In genomic region chr10:48210391-48210790, GRCh38 we compare ENCODE assay signal across 29 cellular contexts.
"Had no signal": no experiment of that assay in that cellular context is flagged by ENCODE, and none has a peak within 500 bp of the region (broad histone marks: within the 10 kb centered on the region; RNA-seq: fewer than 3 reads in every experiment).

No MANE protein-coding gene starts in this region.

- H3K27ac Mint-ChIP-seq: stimulated activated effector memory CD8-positive, alpha-beta T cell treated with anti-CD3 and anti-CD28 coated beads, Interleukin-12 subunit alpha, Interleukin-12 subunit beta, amount 100 ng/mL, for 72 hours; stimulated activated memory B cell treated with anti-CD40 and anti-IgM and Interleukin-4, amounts not matched to agents 10 μg/mL and 1 μg/mL and 100 μg/mL, for 72 hours; stimulated activated naive B cell treated with anti-CD40 and anti-IgM and Interleukin-4, amounts not matched to agents 10 μg/mL and 1 μg/mL and 100 μg/mL, for 72 hours; stimulated activated naive CD8-positive, alpha-beta T cell treated with anti-CD3 and anti-CD28 coated beads, Interleukin-15, Interleukin-2, amounts not matched to agents 100 ng/mL and 50 ng/mL, for 24 hours; type B pancreatic cell had no signal

- FAIRE-seq: urothelium cell line had no signal

- H3K4me3 Mint-ChIP-seq: stimulated activated effector memory CD8-positive, alpha-beta T cell treated with anti-CD3 and anti-CD28 coated beads, Interleukin-12 subunit alpha, Interleukin-12 subunit beta, amount 100 ng/mL, for 72 hours; stimulated activated memory B cell treated with anti-CD40 and anti-IgM and Interleukin-4, amounts not matched to agents 10 μg/mL and 1 μg/mL and 100 μg/mL, for 72 hours; stimulated activated naive B cell treated with anti-CD40 and anti-IgM and Interleukin-4, amounts not matched to agents 10 μg/mL and 1 μg/mL and 100 μg/mL, for 72 hours; stimulated activated naive CD8-positive, alpha-beta T cell treated with anti-CD3 and anti-CD28 coated beads, Interleukin-15, amount 100 ng/mL, for 72 hours; stimulated activated naive CD8-positive, alpha-beta T cell treated with anti-CD3 and anti-CD28 coated beads, Interleukin-15, Interleukin-2, amounts not matched to agents 100 ng/mL and 50 ng/mL, for 24 hours; type B pancreatic cell had no signal

- H3K27me3 Mint-ChIP-seq: stimulated activated naive CD8-positive, alpha-beta T cell treated with anti-CD3 and anti-CD28 coated beads, Interleukin-15, amount 100 ng/mL, for 72 hours; stimulated activated naive CD8-positive, alpha-beta T cell treated with anti-CD3 and anti-CD28 coated beads, Interleukin-15, Interleukin-2, amounts not matched to agents 100 ng/mL and 50 ng/mL, for 24 hours had no signal

- H3K27ac ChIP-seq: stomach, suprapubic skin, testis, thoracic aorta, thyroid gland, tibial artery, tibial nerve, transverse colon, upper lobe of left lung, upper lobe of right lung, uterus, vagina had no signal

- H3K9me3 ChIP-seq: suprapubic skin, testis, thoracic aorta, thyroid gland, tibial artery, tibial nerve, transverse colon, upper lobe of left lung, upper lobe of right lung, uterus, vagina had no signal

- H3K36me3 Mint-ChIP-seq: stimulated activated effector memory CD8-positive, alpha-beta T cell treated with anti-CD3 and anti-CD28 coated beads, Interleukin-12 subunit alpha, Interleukin-12 subunit beta, amount 100 ng/mL, for 72 hours; stimulated activated memory B cell treated with anti-CD40 and anti-IgM and Interleukin-4, amounts not matched to agents 10 μg/mL and 1 μg/mL and 100 μg/mL, for 72 hours; type B pancreatic cell had no signal

- ATAC-seq: stimulated activated effector memory CD8-positive, alpha-beta T cell treated with anti-CD3 and anti-CD28 coated beads, Interleukin-12 subunit alpha, Interleukin-12 subunit beta, amount 100 ng/mL, for 72 hours; stimulated activated memory B cell treated with anti-CD40 and anti-IgM and Interleukin-4, amounts not matched to agents 10 μg/mL and 1 μg/mL and 100 μg/mL, for 72 hours; stimulated activated naive B cell treated with anti-CD40 and anti-IgM and Interleukin-4, amounts not matched to agents 10 μg/mL and 1 μg/mL and 100 μg/mL, for 72 hours; stimulated activated naive CD8-positive, alpha-beta T cell treated with anti-CD3 and anti-CD28 coated beads, Interleukin-15, amount 100 ng/mL, for 72 hours; stimulated activated naive CD8-positive, alpha-beta T cell treated with anti-CD3 and anti-CD28 coated beads, Interleukin-15, Interleukin-2, amounts not matched to agents 100 U/mL and 50 U/mL, for 24 hours; upper lobe of right lung had no signal

- H3K27me3 ChIP-seq: stomach, testis, thyroid gland, tibial artery, tibial nerve, transverse colon, upper lobe of left lung, upper lobe of right lung, vagina had no signal

- H3K9me3 Mint-ChIP-seq: stimulated activated effector memory CD8-positive, alpha-beta T cell treated with anti-CD3 and anti-CD28 coated beads, Interleukin-12 subunit alpha, Interleukin-12 subunit beta, amount 100 ng/mL, for 72 hours; stimulated activated naive CD8-positive, alpha-beta T cell treated with anti-CD3 and anti-CD28 coated beads, Interleukin-15, Interleukin-2, amounts not matched to agents 100 ng/mL and 50 ng/mL, for 24 hours had no signal

- H3K4me1 ChIP-seq: stomach, suprapubic skin, testis, tibial artery, tibial nerve, transverse colon, upper lobe of left lung, upper lobe of right lung, uterus, vagina had no signal

- H3K4me3 ChIP-seq: stomach, suprapubic skin, testis, thoracic aorta, thyroid gland, tibial artery, tibial nerve, transverse colon, upper lobe of left lung, upper lobe of right lung, uterus, vagina had no signal

- H3K36me3 ChIP-seq: stomach, suprapubic skin, thoracic aorta, thyroid gland, tibial artery, tibial nerve, transverse colon, upper lobe of left lung, upper lobe of right lung, uterus, vagina had no signal

- H3K4me1 Mint-ChIP-seq: stimulated activated effector memory CD8-positive, alpha-beta T cell treated with anti-CD3 and anti-CD28 coated beads, Interleukin-12 subunit alpha, Interleukin-12 subunit beta, amount 100 ng/mL, for 72 hours; stimulated activated memory B cell treated with anti-CD40 and anti-IgM and Interleukin-4, amounts not matched to agents 10 μg/mL and 1 μg/mL and 100 μg/mL, for 72 hours; stimulated activated naive B cell treated with anti-CD40 and anti-IgM and Interleukin-4, amounts not matched to agents 10 μg/mL and 1 μg/mL and 100 μg/mL, for 72 hours; stimulated activated naive CD8-positive, alpha-beta T cell treated with anti-CD3 and anti-CD28 coated beads, Interleukin-15, amount 100 ng/mL, for 72 hours had no signal

- DNase-seq: stimulated activated CD4-positive, alpha-beta T cell treated with anti-CD3 and anti-CD28 coated beads, Interleukin-2, amount 100 ng/mL, for 48 hours; stimulated activated CD4-positive, alpha-beta T cell treated with anti-CD3 and anti-CD28 coated beads, Interleukin-4, amount 100 ng/mL, for 1 hour; stimulated activated CD4-positive, alpha-beta T cell treated with anti-CD3 and anti-CD28 coated beads, Interleukin-4, amount 100 ng/mL, for 24 hours; stimulated activated CD4-positive, alpha-beta T cell treated with anti-CD3 and anti-CD28 coated beads, Interleukin-4, amount 100 ng/mL, for 4 hours; stimulated activated CD8-positive, alpha-beta memory T cell treated with anti-CD3 and anti-CD28 coated beads, Interleukin-4, amount 100 ng/mL, for 48 hours; stimulated activated naive B cell treated with anti-CD40 and anti-IgM and Interleukin-4, amounts not matched to agents 10 μg/mL and 1 μg/mL and 100 μg/mL, for 72 hours; stimulated activated naive CD4-positive, alpha-beta T cell; stimulated activated naive CD4-positive, alpha-beta T cell treated with Interleukin-2 at 50 U/mL for 16 hours; stimulated activated naive CD8-positive, alpha-beta T cell treated with anti-CD3 and anti-CD28 coated beads, Interleukin-15, amount 100 ng/mL, for 72 hours; stimulated activated naive CD8-positive, alpha-beta T cell treated with anti-CD3 and anti-CD28 coated beads, Interleukin-15, Interleukin-2, amounts not matched to agents 100 U/mL and 50 U/mL, for 24 hours; stomach; substantia nigra; testis; thyroid gland; tibial artery; transverse colon; trophoblast cell; upper lobe of left lung; upper lobe of right lung; uterus had no signal
